In genomic region chr15:88897456-88898194, GRCh38 we compare ENCODE assay signal across 8 cellular contexts. TPM values are rescaled to one million over a fixed set of nuclear protein-coding genes. Genes with fewer than 3 reads are reported as not detected.
DNase-seq lines count a peak whose midpoint lies in the region; ATAC-seq, FAIRE-seq and TF ChIP-seq lines count a peak whose summit lies in the region.

No MANE protein-coding gene starts in this region.

- POLR2A ChIA-PET in BJ (lab: Charles Lee) = no interaction called here

- TF ChIP-seq CTCF in BJ (IDR thresholded peaks at IDR 0.05; ENCODE audit: insufficient read depth, low read depth, low read length) = peak; percentile 80

- peak; percentile 97 for FAIRE-seq in endometrium (lab: Jason Lieb, UNC)

- CTCF ChIA-PET in BJ (lab: Yijun Ruan, JAX) = interaction anchor here (0.9 to 2.8 kb wide), 9 partner anchors 15 to 420 kb away, joined by 3 to 7 read pairs (median 4); no protein-coding TSS in a partner anchor

- no peak for DNase-seq in BJ (ENCODE audit: low read depth)
- DNase-seq in GOT3 (lab: John Stamatoyannopoulos, UW) = peak; percentile 60
- DNase-seq in NCI-H82 (lab: John Stamatoyannopoulos, UW) = peak; percentile 92
- DNase-seq in activated CD8-positive, alpha-beta memory T cell treated with anti-CD3 and anti-CD28 coated beads for 4 hours (ENCODE audit: low read depth in 2 of 2) = peak; percentile 44 to 73
- peak; percentile 89 for DNase-seq in myocyte (ENCODE audit: low read depth)
- peak; percentile 57 for DNase-seq in stimulated activated CD8-positive, alpha-beta memory T cell treated with anti-CD3 and anti-CD28 coated beads, Interleukin-7, amount 100 ng/mL, for 24 hours (ENCODE audit: low read depth)

- H3K27me3 ChIP-seq in BJ (ENCODE audit: control insufficient read depth, insufficient read depth, low read length) = no peaks in the 10 kb centered on the region

- no peak overlapping the region for H3K4me3 ChIP-seq in BJ (ENCODE audit: low read depth, low read length)

- peaks cover 33% of the 10 kb centered on the region for H3K36me3 ChIP-seq in BJ (ENCODE audit: control insufficient read depth, insufficient read depth, low read length)

- no peak for ATAC-seq in GM19035 (IDR thresholded peaks at IDR 0.05; ENCODE audit: unreplicated experiment)

RNA-seq across cellular contexts. Expression of gene HAPLN3, which starts 2.3 kb away (rescaled TPM):
- 14.0 and 25.5 TPM in 2 replicates for polyA plus RNA-seq in BJ (2011; rRNA removed)
- 5.9 and 10.1 TPM in 2 replicates for polyA minus RNA-seq in BJ (2011; rRNA and poly(A)+ RNA removed)
- total RNA-seq in myocyte = 8.7 and 11.9 TPM in 2 replicates
- polyA plus RNA-seq in myocyte (2012) = 17.5 TPM

RNA-seq across cellular contexts. Expression of gene MFGE8, which starts 15.6 kb away (rescaled TPM):
- 1,102 and 1,967 TPM in 2 replicates for polyA plus RNA-seq in BJ (2011; rRNA removed)
- polyA minus RNA-seq in BJ (2011; rRNA and poly(A)+ RNA removed) = 235 and 255 TPM in 2 replicates
- 149 and 193 TPM in 2 replicates for total RNA-seq in myocyte
- polyA plus RNA-seq in myocyte (2012) = 797 TPM
